Comparison of ENCODE assay signal across 8 cellular contexts in the genomic region with DNA sequence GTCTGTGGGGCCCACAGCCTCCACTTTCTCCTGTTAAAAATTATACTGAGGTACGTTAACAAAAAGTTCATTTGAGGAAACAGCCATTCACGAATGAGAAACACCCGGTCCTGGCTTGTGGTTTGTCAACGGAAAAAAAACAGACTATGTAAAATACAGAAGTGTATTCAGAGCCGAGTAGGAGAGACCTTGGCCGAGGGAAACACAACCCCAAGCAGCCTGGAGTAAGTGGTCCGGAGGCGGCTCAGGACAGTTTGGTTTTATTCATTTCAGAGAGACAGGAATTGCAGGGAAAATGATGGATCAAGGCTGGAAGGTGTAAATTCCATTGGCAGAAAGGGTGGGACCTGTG. TPM values are rescaled to one million over a fixed set of nuclear protein-coding genes. Genes with fewer than 3 reads are reported as not detected.
DNase-seq lines count a peak whose midpoint lies in the region; ATAC-seq, FAIRE-seq and TF ChIP-seq lines count a peak whose summit lies in the region.

No MANE protein-coding gene starts in this region.

- H3K27me3 Mint-ChIP-seq in activated naive CD8-positive, alpha-beta T cell: no peaks in the 10 kb centered on the region

- TF ChIP-seq POLR2A in suprapubic skin (IDR thresholded peaks at IDR 0.05): no peak
- TF ChIP-seq POLR2A in GM12892 (IDR thresholded peaks at IDR 0.05; ENCODE audit: low read depth, low read length): no peak

- H3K9me3 ChIP-seq in suprapubic skin: no peaks in the 10 kb centered on the region
- H3K9me3 ChIP-seq in HAP-1: 0 out of 2 replicates have a peak, but pooled peaks cover 6% of the 10 kb centered on the region

- peak; percentile 8 for DNase-seq in G401 (ENCODE audit: low spot score)
- DNase-seq in left kidney (ENCODE audit: low read depth, low spot score): peak; percentile 57
- DNase-seq in suprapubic skin (ENCODE audit: low spot score in 2 of 2): no peak
- no peak for DNase-seq in cerebellum (ENCODE audit: low spot score)
- no peak for DNase-seq in GM12892 (ENCODE audit: insufficient read length)
- DNase-seq in HAP-1 (ENCODE audit: low spot score in 2 of 2): no peak

- H3K4me3 Mint-ChIP-seq in activated naive CD8-positive, alpha-beta T cell: peak overlapping the region; percentile 92

- peak overlapping the region; percentile 83 for H3K27ac Mint-ChIP-seq in activated naive CD8-positive, alpha-beta T cell

- H3K27ac ChIP-seq in suprapubic skin: peak overlapping the region; percentile 65

- WGBS in suprapubic skin: 15% methylated on average over 8 of the region's 8 CpGs

- no peaks in the 10 kb centered on the region for H3K9me3 Mint-ChIP-seq in activated naive CD8-positive, alpha-beta T cell (ENCODE audit: low read depth)

- ATAC-seq in HG03108 (IDR thresholded peaks at IDR 0.05; ENCODE audit: unreplicated experiment): peak; percentile 39

- H3K4me3 ChIP-seq in suprapubic skin (peak overlapping the region; percentile 70), HAP-1 (no peak overlapping the region)

- peaks cover 15% of the 10 kb centered on the region for H3K36me3 Mint-ChIP-seq in activated naive CD8-positive, alpha-beta T cell

- peaks cover 22% of the 10 kb centered on the region for H3K4me1 ChIP-seq in suprapubic skin
- no peaks in the 10 kb centered on the region for H3K4me1 ChIP-seq in HAP-1

- TF ChIP-seq CTCF in suprapubic skin (IDR thresholded peaks at IDR 0.05): no peak

- no peak for FAIRE-seq in GM12892 (lab: Jason Lieb, UNC)

- in situ Hi-C loops in G401 (cut with HindIII; ENCODE audit: low sequenced_read_pairs) (no loop called here), HAP-1 (cut with MboI; ENCODE audit: low sequenced_read_pairs) (no loop called here)

- no peaks in the 10 kb centered on the region for H3K27me3 ChIP-seq in suprapubic skin
- H3K27me3 ChIP-seq in HAP-1 (ENCODE audit: low read depth): no peaks in the 10 kb centered on the region

- H3K4me1 Mint-ChIP-seq in activated naive CD8-positive, alpha-beta T cell (ENCODE audit: low read depth): peaks cover 30% of the 10 kb centered on the region

- TF ChIP-seq EP300 in suprapubic skin (IDR thresholded peaks at IDR 0.05): no peak

- H3K36me3 ChIP-seq in suprapubic skin: no peaks in the 10 kb centered on the region
- H3K36me3 ChIP-seq in HAP-1 (replicated peaks): no peaks in the 10 kb centered on the region

RNA-seq across cellular contexts. Expression of gene ZNF439, which starts 0.7 kb away (rescaled TPM):
- total RNA-seq in G401 (2014; rRNA removed; shearing (Covaris generic)): 0.20 TPM in 1 of 2 replicates, not detected in the other
- total RNA-seq in suprapubic skin: 1 to 10 TPM; 5.4 to 8.9 (median 7.1) TPM
- total RNA-seq in cerebellum: 43.2 TPM
- 7.4 TPM for polyA plus RNA-seq in GM12892 (2012; ENCODE audit: missing spikeins)

RNA-seq across cellular contexts. Expression of gene ZNF440, which starts 35.2 kb away (rescaled TPM):
- total RNA-seq in G401 (2014; rRNA removed; shearing (Covaris generic)): 7.3 and 13.1 TPM in 2 replicates
- total RNA-seq in suprapubic skin: 10 to 100 TPM; 54.1 to 81.2 (median 62.7) TPM
- total RNA-seq in cerebellum: 22.2 TPM
- polyA plus RNA-seq in GM12892 (2012; ENCODE audit: missing spikeins): 6.2 TPM

RNA-seq across cellular contexts. Expression of gene ZNF69, which starts 38.3 kb away (rescaled TPM):
- total RNA-seq in G401 (2014; rRNA removed; shearing (Covaris generic)): 6.5 and 9.9 TPM in 2 replicates
- total RNA-seq in suprapubic skin: 1 to 10 TPM; 1.3 to 6.7 (median 4.4) TPM
- total RNA-seq in cerebellum: 31.5 TPM
- polyA plus RNA-seq in GM12892 (2012; ENCODE audit: missing spikeins): 2.2 TPM

RNA-seq across cellular contexts. Expression of gene ZNF491, which starts 50.9 kb away (rescaled TPM):
- total RNA-seq in G401 (2014; rRNA removed; shearing (Covaris generic)): not detected in 2 replicates
- total RNA-seq in suprapubic skin (1 to 10 TPM in 1 of 4 donors, under 1 TPM in 2, not detected in 1; 0.48 to 1.4 (median 0.59) TPM), cerebellum (20.2 TPM)
- polyA plus RNA-seq in GM12892 (2012; ENCODE audit: missing spikeins): 1.0 TPM

Comparison
In these comparisons a context has a peak if more than half of its experiments do, and no peak if none do; other contexts are left out.
1. DNase-seq: peak in G401 (single experiment) and left kidney (single experiment); none in suprapubic skin (0 of 2), cerebellum (single experiment), GM12892 (single experiment) and HAP-1 (0 of 2).